In the genomic region with DNA sequence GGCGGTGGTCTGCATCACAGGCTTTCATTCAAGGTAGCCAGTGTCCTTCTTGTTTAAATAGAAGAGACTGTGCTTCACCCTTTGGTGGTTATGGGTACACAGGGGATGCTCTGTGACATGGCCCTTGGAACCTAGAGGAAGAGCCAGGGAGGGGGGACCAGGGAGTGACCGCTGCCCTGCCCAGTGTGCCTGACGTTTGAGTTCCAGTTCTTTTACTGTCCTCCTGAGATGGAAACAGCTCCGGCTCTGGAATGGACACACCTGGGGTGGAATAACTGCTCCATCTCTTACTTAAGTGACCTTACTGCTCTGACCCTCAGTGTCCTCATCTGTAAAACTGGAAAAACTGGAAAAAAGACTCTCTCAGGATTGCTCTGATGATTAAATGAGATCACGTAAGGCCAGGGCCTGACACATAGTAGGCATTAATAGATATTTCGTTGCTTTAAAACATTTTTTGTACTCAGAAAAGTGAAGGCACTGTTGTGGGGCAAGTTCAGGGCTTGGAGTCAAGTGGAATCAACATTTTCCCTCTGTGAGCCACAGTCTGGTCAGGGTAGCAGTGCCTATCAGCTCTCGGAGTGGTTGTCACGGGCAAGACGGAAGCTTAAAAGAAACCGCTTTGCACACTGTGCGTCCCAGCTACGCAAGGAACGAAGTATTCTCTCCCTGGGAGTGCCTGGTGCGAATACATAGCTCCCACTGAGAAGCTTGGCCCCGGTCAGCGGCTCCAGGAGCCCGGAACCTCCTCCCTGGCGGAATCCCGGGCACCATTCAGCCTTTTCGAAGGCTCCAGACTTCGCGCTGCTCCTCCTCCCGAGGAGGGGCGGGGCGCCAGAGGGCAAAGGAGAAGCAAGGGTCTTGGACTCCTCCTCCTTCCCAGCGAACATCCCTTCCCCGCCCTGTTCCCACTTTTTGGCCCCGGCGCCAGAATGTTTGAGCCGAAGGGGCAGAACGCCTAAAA, we compare ENCODE assay signal across 10 cellular contexts. TPM values are rescaled to one million over a fixed set of nuclear protein-coding genes. Genes with fewer than 3 reads are reported as not detected.
DNase-seq lines count a peak whose midpoint lies in the region; ATAC-seq and TF ChIP-seq lines count a peak whose summit lies in the region.
"Had no signal": no experiment of that assay in that cellular context is flagged by ENCODE, and none has a peak within 500 bp of the region (broad histone marks: within the 10 kb centered on the region; RNA-seq: fewer than 3 reads in every experiment).

No MANE protein-coding gene starts in this region.

- H4K8ac ChIP-seq in trophoblast cell (ENCODE audit: low read depth, low read length) = no peak overlapping the region

- H3K36me3 ChIP-seq in HUES64 (ENCODE audit: insufficient read depth, low read length) (no peaks in the 10 kb centered on the region), trophoblast cell (ENCODE audit: control insufficient read depth in 1 of 2, insufficient read depth in 2 of 2, low read length in 2 of 2) (no peaks in the 10 kb centered on the region), gastroesophageal sphincter (no peaks in the 10 kb centered on the region)
- H3K36me3 ChIP-seq: SJCRH30 had no signal

- H3K4me3 ChIP-seq in HUES64 (ENCODE audit: low read length) (peak overlapping the region; percentile 51), trophoblast cell (ENCODE audit: low read depth, low read length) (no peak overlapping the region), gastroesophageal sphincter (peak overlapping the region in 1 of 2 donors; percentile 14)
- H3K4me3 ChIP-seq: SJCRH30 had no signal

- H2BK120ac ChIP-seq in trophoblast cell (ENCODE audit: insufficient read depth, low read length, poor library complexity) = no peak overlapping the region

- no peak overlapping the region for H4K12ac ChIP-seq in trophoblast cell (ENCODE audit: low read depth, low read length)

- H3K36me3 Mint-ChIP-seq in endothelial cell (ENCODE audit: low read depth, unreplicated experiment) = no peaks in the 10 kb centered on the region

- no peaks in the 10 kb centered on the region for H3K79me2 ChIP-seq in trophoblast cell (ENCODE audit: control insufficient read depth, insufficient read depth, low read length, poor library complexity)

- TF ChIP-seq EP300 in gastroesophageal sphincter (IDR thresholded peaks at IDR 0.05) = no peak

- H3K27me3 ChIP-seq in HUES64 (ENCODE audit: insufficient read depth, low read length) = peaks cover 99% of the 10 kb centered on the region
- H3K27me3 ChIP-seq in trophoblast cell (ENCODE audit: insufficient read depth, low read length) = peaks cover 70% of the 10 kb centered on the region
- peaks cover 97% of the 10 kb centered on the region for H3K27me3 ChIP-seq in gastroesophageal sphincter
- H3K27me3 ChIP-seq: SJCRH30 had no signal

- H3K27ac ChIP-seq in HUES64 (ENCODE audit: low read depth, low read length) = no peak overlapping the region
- no peak overlapping the region for H3K27ac ChIP-seq in trophoblast cell (ENCODE audit: low read depth, low read length)
- no peak overlapping the region for H3K27ac ChIP-seq in gastroesophageal sphincter
- H3K27ac ChIP-seq: SJCRH30 had no signal

- H2AK5ac ChIP-seq in trophoblast cell (ENCODE audit: low read length) = no peak overlapping the region

- no peak overlapping the region for H3K9ac ChIP-seq in HUES64 (ENCODE audit: low read depth, low read length)
- H3K9ac ChIP-seq in trophoblast cell (ENCODE audit: low read length) = no peak overlapping the region

- H3K27me3 Mint-ChIP-seq in endothelial cell (ENCODE audit: unreplicated experiment) = peaks cover 24% of the 10 kb centered on the region

- H3K18ac ChIP-seq in trophoblast cell (ENCODE audit: low read length) = no peak overlapping the region

- H3K14ac ChIP-seq in trophoblast cell (ENCODE audit: low read length) = no peak overlapping the region

- H3K4me2 ChIP-seq in trophoblast cell (ENCODE audit: low read length) = peak overlapping the region; percentile 59

- H3K9me3 ChIP-seq in HUES64 (ENCODE audit: insufficient read depth, low read depth, low read length) (no peaks in the 10 kb centered on the region), trophoblast cell (ENCODE audit: insufficient read depth, low read depth, low read length) (peaks cover 11% of the 10 kb centered on the region), gastroesophageal sphincter (no peaks in the 10 kb centered on the region)
- H3K9me3 ChIP-seq: SJCRH30 had no signal

- no peaks in the 10 kb centered on the region for H3K79me1 ChIP-seq in trophoblast cell (ENCODE audit: low read length)

- TF ChIP-seq CTCF in endothelial cell (IDR thresholded peaks at IDR 0.05; ENCODE audit: unreplicated experiment) (no peak), gastroesophageal sphincter (IDR thresholded peaks at IDR 0.05) (no peak)

- no peak overlapping the region for H4K91ac ChIP-seq in trophoblast cell (ENCODE audit: low read depth, low read length)

- ATAC-seq in GM19452 (IDR thresholded peaks at IDR 0.05; ENCODE audit: unreplicated experiment) (no peak), gastroesophageal sphincter (no peak)

- peaks cover 13% of the 10 kb centered on the region for H3K4me1 Mint-ChIP-seq in endothelial cell (ENCODE audit: unreplicated experiment)

- peak overlapping the region; percentile 75 for H3K4me3 Mint-ChIP-seq in endothelial cell (ENCODE audit: unreplicated experiment)

- H2BK12ac ChIP-seq in trophoblast cell (ENCODE audit: low read length) = no peak overlapping the region

- no peak for TF ChIP-seq POLR2A in gastroesophageal sphincter (IDR thresholded peaks at IDR 0.05)

- no peak overlapping the region for H2BK5ac ChIP-seq in trophoblast cell (ENCODE audit: low read depth, low read length, poor library complexity)

- no peaks in the 10 kb centered on the region for H3K9me3 Mint-ChIP-seq in endothelial cell (ENCODE audit: unreplicated experiment)

- H3K4me1 ChIP-seq in HUES64 (ENCODE audit: insufficient read depth, low read length) (peaks cover 5% of the 10 kb centered on the region; the same call in 1 of the 2 replicates), trophoblast cell (ENCODE audit: control insufficient read depth in 1 of 2, insufficient read depth in 2 of 2, low read length in 2 of 2) (peaks cover 3 to 8% of the 10 kb centered on the region in 2 experiments), gastroesophageal sphincter (peaks cover 0 to 30% (median 3%) of the 10 kb centered on the region in 3 donors)
- H3K4me1 ChIP-seq: SJCRH30 had no signal

- DNase-seq in NCI-H82 (lab: John Stamatoyannopoulos, UW) = peak; percentile 64
- no peak for DNase-seq in NCI-H82 treated with DMSO at 0.1 percent for 48 hours (lab: John Stamatoyannopoulos, UW; ENCODE audit: unreplicated experiment)
- DNase-seq in endothelial cell (ENCODE audit: low spot score) = peak; percentile 64
- peak; percentile 25 to 68 for DNase-seq in trophoblast cell
- DNase-seq in SW480 (ENCODE audit: low spot score) = no peak
- DNase-seq: dermis blood vessel endothelial cell, SJCRH30 had no signal

- 5% methylated on average over 27 of the region's 31 CpGs for WGBS in HUES64
- no CpG with 5 or more reads among the region's 31 CpGs for WGBS in trophoblast cell (ENCODE audit: extremely low coverage, insufficient coverage, insufficient read length)
- 0 to 5% methylated on average over 2 to 15 of the region's 31 CpGs for WGBS in gastroesophageal sphincter (ENCODE audit: low coverage in 1 of 2), 2 donors

- no peak overlapping the region for H3K4ac ChIP-seq in trophoblast cell (ENCODE audit: low read depth, low read length)

- H2AFZ ChIP-seq in trophoblast cell (ENCODE audit: insufficient read depth, low read length, poor library complexity) = no peak overlapping the region

- H3K23ac ChIP-seq in trophoblast cell (ENCODE audit: low read length) = no peak overlapping the region

- H3K27ac Mint-ChIP-seq in endothelial cell (ENCODE audit: unreplicated experiment) = no peak overlapping the region

RNA-seq across cellular contexts. Expression of gene POU4F3, which starts 5.8 kb away (rescaled TPM):
- not detected for polyA plus RNA-seq in HUES64 (2013, experiment 1 of 2)
- not detected for polyA plus RNA-seq in HUES64 (2013, experiment 2 of 2)
- 0.15 TPM for total RNA-seq in endothelial cell (ENCODE audit: unreplicated experiment)
- polyA plus RNA-seq in trophoblast cell (2013) = 0.15 and 0.22 TPM in 2 replicates
- not detected for total RNA-seq in gastroesophageal sphincter
- total RNA-seq: dermis blood vessel endothelial cell had no signal

Comparison
In these comparisons a context has a peak if more than half of its experiments do, and no peak if none do; other contexts are left out.
1. DNase-seq: peak in NCI-H82 (single experiment), endothelial cell (single experiment) and trophoblast cell (2 of 2); none in NCI-H82 treated with DMSO at 0.1 percent for 48 hours (single experiment) and SW480 (single experiment).